ENCODE assay signal across 11 cellular contexts in genomic region chr3:123586966-123587365, GRCh38. TPM values are rescaled to one million over a fixed set of nuclear protein-coding genes. Genes with fewer than 3 reads are reported as not detected.
A peak's percentile ranks its signal among the peaks of the same experiment; 100 is the strongest.
DNase-seq lines count a peak whose midpoint lies in the region; ATAC-seq and TF ChIP-seq lines count a peak whose summit lies in the region.
"Had no signal": no experiment of that assay in that cellular context is flagged by ENCODE, and none has a peak within 500 bp of the region (broad histone marks: within the 10 kb centered on the region; RNA-seq: fewer than 3 reads in every experiment).

No MANE protein-coding gene starts in this region.

- H3K4me1 ChIP-seq in HAP-1, result peaks cover 16% of the 10 kb centered on the region

- H3K27ac Mint-ChIP-seq in activated T-helper 1 cell treated with anti-CD3 and anti-CD28 coated beads, Interleukin-12 subunit alpha, Interleukin-12 subunit beta, Interleukin-2, Interleukin-4 antibody, amounts not matched to agents 30 ng/mL and 10 ng/mL and 1 ng/mL, durations not matched to agents 14 hours and 24 hours and 36 hours, result no peak overlapping the region
- no peak overlapping the region for H3K27ac Mint-ChIP-seq in immature natural killer cell

- peaks cover 3% of the 10 kb centered on the region for H3K36me3 ChIP-seq in HAP-1 (replicated peaks)

- H3K27me3 Mint-ChIP-seq in activated T-helper 1 cell treated with anti-CD3 and anti-CD28 coated beads, Interleukin-12 subunit alpha, Interleukin-12 subunit beta, Interleukin-2, Interleukin-4 antibody, amounts not matched to agents 30 ng/mL and 10 ng/mL and 1 ng/mL, durations not matched to agents 14 hours and 24 hours and 36 hours (ENCODE audit: insufficient read depth), result no peaks in the 10 kb centered on the region
- peaks cover 0 to 2% (median 0%) of the 10 kb centered on the region in 3 donors for H3K27me3 Mint-ChIP-seq in immature natural killer cell (ENCODE audit: low read depth in 3 of 3)

- H3K4me1 Mint-ChIP-seq in activated T-helper 1 cell treated with anti-CD3 and anti-CD28 coated beads, Interleukin-12 subunit alpha, Interleukin-12 subunit beta, Interleukin-2, Interleukin-4 antibody, amounts not matched to agents 30 ng/mL and 10 ng/mL and 1 ng/mL, durations not matched to agents 14 hours and 24 hours and 36 hours (ENCODE audit: low read depth), result peaks cover 23% of the 10 kb centered on the region
- peaks cover 13 to 22% of the 10 kb centered on the region in 2 donors for H3K4me1 Mint-ChIP-seq in immature natural killer cell

- H3K4me3 Mint-ChIP-seq in activated T-helper 1 cell treated with anti-CD3 and anti-CD28 coated beads, Interleukin-12 subunit alpha, Interleukin-12 subunit beta, Interleukin-2, Interleukin-4 antibody, amounts not matched to agents 30 ng/mL and 10 ng/mL and 1 ng/mL, durations not matched to agents 14 hours and 24 hours and 36 hours, result peak overlapping the region; percentile 12
- peak overlapping the region in 3 of 5 donors; percentile 11 to 27 (median 17) for H3K4me3 Mint-ChIP-seq in immature natural killer cell

- POLR2A ChIA-PET in AG04450 (lab: Yijun Ruan, JAX), result interaction anchor here (1.8 kb wide), 1 partner anchor 33 kb away, joined by 5 read pairs; no protein-coding TSS in a partner anchor

- peaks cover 16% of the 10 kb centered on the region for H3K36me3 Mint-ChIP-seq in activated T-helper 1 cell treated with anti-CD3 and anti-CD28 coated beads, Interleukin-12 subunit alpha, Interleukin-12 subunit beta, Interleukin-2, Interleukin-4 antibody, amounts not matched to agents 30 ng/mL and 10 ng/mL and 1 ng/mL, durations not matched to agents 14 hours and 24 hours and 36 hours (ENCODE audit: low read depth)
- H3K36me3 Mint-ChIP-seq in immature natural killer cell, result peaks cover 13 to 19% (median 16%) of the 10 kb centered on the region in 3 donors

- intact Hi-C loops in activated T-helper 1 cell treated with anti-CD3 and anti-CD28 coated beads, Interleukin-12 subunit alpha, Interleukin-12 subunit beta, Interleukin-2, Interleukin-4 antibody, amounts not matched to agents 30 ng/mL and 10 ng/mL and 1 ng/mL, durations not matched to agents 14 hours and 24 hours and 36 hours (cut with micrococcal nuclease), result loop anchor here (10.0 kb wide), 2 partner anchors 298 to 1752 kb away; partner anchors contain the start of genes EAF2, IQCB1 and MYLK

- CTCF ChIA-PET in AG04450 (lab: Charles Lee), result no interaction called here

- no peak overlapping the region for H3K27ac ChIP-seq in AG04450 (ENCODE audit: low read depth, low read length)

- H3K4me3 ChIP-seq in AG04450 (ENCODE audit: low read depth, low read length) (0 out of 2 replicates have a peak overlapping the region, but pooled peaks have one; percentile 10), HAP-1 (peak overlapping the region; percentile 75)

- in situ Hi-C loops in HAP-1 (cut with MboI; ENCODE audit: low sequenced_read_pairs), result no loop called here

- no peak for TF ChIP-seq CTCF in AG04450 (IDR thresholded peaks at IDR 0.05; ENCODE audit: low read depth, low read length)

- H3K9me3 ChIP-seq in AG04450 (ENCODE audit: control insufficient read depth, insufficient read depth, low read length) (peaks cover 18% of the 10 kb centered on the region; the same call in 1 of the 2 replicates), HAP-1 (peaks cover 6% of the 10 kb centered on the region)

- H3K9me3 Mint-ChIP-seq in activated T-helper 1 cell treated with anti-CD3 and anti-CD28 coated beads, Interleukin-12 subunit alpha, Interleukin-12 subunit beta, Interleukin-2, Interleukin-4 antibody, amounts not matched to agents 30 ng/mL and 10 ng/mL and 1 ng/mL, durations not matched to agents 14 hours and 24 hours and 36 hours, result peaks cover 27% of the 10 kb centered on the region
- peaks cover 0 to 7% (median 3%) of the 10 kb centered on the region in 6 donors for H3K9me3 Mint-ChIP-seq in immature natural killer cell

- DNase-seq in AG04450 (ENCODE audit: low read depth, low spot score) (no peak), HAP-1 (ENCODE audit: low spot score in 2 of 2) (peak; percentile 77 to 93), immature natural killer cell (no peak), retina (no peak), epidermal melanocyte (ENCODE audit: insufficient read length, low spot score) (no peak)
- DNase-seq in activated T-helper 1 cell treated with anti-CD3 and anti-CD28 coated beads, Interleukin-12 subunit alpha, Interleukin-12 subunit beta, Interleukin-2, Interleukin-4 antibody, amounts not matched to agents 30 ng/mL and 10 ng/mL and 1 ng/mL, durations not matched to agents 14 hours and 24 hours and 36 hours (ENCODE audit: low spot score), result no peak
- DNase-seq: activated CD8-positive, alpha-beta memory T cell treated with anti-CD3 and anti-CD28 coated beads, Interleukin-2, amount 50 U/mL, for 4 hours; central memory CD4-positive, alpha-beta T cell; T-helper 9 cell had no signal

- ATAC-seq in HG03439 (IDR thresholded peaks at IDR 0.05; ENCODE audit: unreplicated experiment), result no peak
- ATAC-seq in HG03097 (IDR thresholded peaks at IDR 0.05; ENCODE audit: low FRiP score, unreplicated experiment), result no peak

- H3K27me3 ChIP-seq in AG04450 (ENCODE audit: control insufficient read depth, insufficient read depth, low read length) (no peaks in the 10 kb centered on the region), HAP-1 (ENCODE audit: low read depth) (no peaks in the 10 kb centered on the region)

RNA-seq across cellular contexts. Expression of gene HACD2, which starts 2.1 kb away (rescaled TPM):
- polyA plus RNA-seq in AG04450 (2011; rRNA removed) (30.3 and 43.5 TPM in 2 replicates), immature natural killer cell (10 to 100 TPM; 19.3 to 37.0 (median 25.3) TPM)
- 15.4 and 40.1 TPM in 2 replicates for polyA minus RNA-seq in AG04450 (2011; rRNA and poly(A)+ RNA removed)
- 31.5 TPM in 2 replicates for total RNA-seq in activated T-helper 1 cell treated with anti-CD3 and anti-CD28 coated beads, Interleukin-12 subunit alpha, Interleukin-12 subunit beta, Interleukin-2, Interleukin-4 antibody, amounts not matched to agents 30 ng/mL and 10 ng/mL and 1 ng/mL, durations not matched to agents 14 hours and 24 hours and 36 hours

Comparison
In these comparisons a context has a peak if more than half of its experiments do, and no peak if none do; other contexts are left out.
1. DNase-seq: peak in HAP-1 (2 of 2); none in AG04450 (single experiment), activated T-helper 1 cell treated with anti-CD3 and anti-CD28 coated beads, Interleukin-12 subunit alpha, Interleukin-12 subunit beta, Interleukin-2, Interleukin-4 antibody, amounts not matched to agents 30 ng/mL and 10 ng/mL and 1 ng/mL, durations not matched to agents 14 hours and 24 hours and 36 hours (single experiment), immature natural killer cell (0 of 3), retina (single experiment) and epidermal melanocyte (single experiment).